ENCODE assay signal across 8 cellular contexts in the genomic region with DNA sequence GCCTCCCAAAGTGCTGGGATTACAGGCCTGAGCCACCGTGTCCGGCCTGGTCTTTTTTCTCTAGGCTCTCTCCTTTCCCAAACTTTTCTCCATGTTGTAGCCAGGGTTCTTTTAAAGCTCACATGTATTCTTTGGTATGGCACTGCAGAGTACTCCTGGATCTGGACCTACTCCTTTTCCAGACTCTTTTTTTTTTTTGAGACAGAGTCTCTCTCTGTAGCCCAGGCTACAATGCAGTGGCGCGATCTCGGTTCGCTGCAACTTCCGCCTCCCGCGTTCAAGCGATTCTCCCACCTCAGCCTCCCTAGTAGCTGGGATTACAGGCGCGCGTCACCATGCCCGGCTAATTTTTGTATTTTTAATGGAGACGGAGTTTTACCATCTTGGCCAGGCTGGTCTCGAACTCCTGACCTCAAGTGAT. TPM values are rescaled to one million over a fixed set of nuclear protein-coding genes. Genes with fewer than 3 reads are reported as not detected.
DNase-seq lines count a peak whose midpoint lies in the region; ATAC-seq and TF ChIP-seq lines count a peak whose summit lies in the region.

No MANE protein-coding gene starts in this region.

- H3K9me3 ChIP-seq in SJSA1 (replicated peaks) (no peaks in the 10 kb centered on the region), esophagus muscularis mucosa (no peaks in the 10 kb centered on the region)

- DNase-seq in GM06990 (ENCODE audit: extremely low read depth, insufficient read length) (peak; percentile 19), SJSA1 (ENCODE audit: low read depth in 1 of 2, low spot score in 2 of 2) (no peak), esophagus muscularis mucosa (ENCODE audit: extremely low spot score) (no peak), progenitor cell of endocrine pancreas (ENCODE audit: low spot score, unreplicated experiment) (no peak), KG1 (lab: John Stamatoyannopoulos, UW) (no peak), C1 segment of cervical spinal cord (lab: John Stamatoyannopoulos, UW) (no peak)

- peak overlapping the region; percentile 94 for H3K4me3 Mint-ChIP-seq in progenitor cell of endocrine pancreas (ENCODE audit: low read depth)

- no peak for TF ChIP-seq POLR2A in esophagus muscularis mucosa (IDR thresholded peaks at IDR 0.05; ENCODE audit: low read depth)

- H3K27ac Mint-ChIP-seq in progenitor cell of endocrine pancreas = peak overlapping the region; percentile 98

- TF ChIP-seq EP300 in esophagus muscularis mucosa (IDR thresholded peaks at IDR 0.05) = no peak

- intact Hi-C loops in esophagus muscularis mucosa (cut with DNase I) = loop anchor here (5.0 kb wide), 2 partner anchors 66 to 81 kb away; no protein-coding TSS in a partner anchor

- WGBS in esophagus muscularis mucosa = 71% methylated on average over 16 of the region's 16 CpGs

- ATAC-seq in HG03520 (IDR thresholded peaks at IDR 0.05; ENCODE audit: unreplicated experiment) (no peak), HG02885 (IDR thresholded peaks at IDR 0.05; ENCODE audit: poor library complexity, unreplicated experiment) (no peak)

- H3K36me3 Mint-ChIP-seq in progenitor cell of endocrine pancreas (ENCODE audit: insufficient read depth) = peaks cover 8% of the 10 kb centered on the region

- H3K27me3 Mint-ChIP-seq in progenitor cell of endocrine pancreas = no peaks in the 10 kb centered on the region

- H3K4me1 ChIP-seq in SJSA1 (replicated peaks) (peaks cover 12% of the 10 kb centered on the region), esophagus muscularis mucosa (peaks cover 15 to 25% (median 21%) of the 10 kb centered on the region in 4 donors)

- peaks cover 16% of the 10 kb centered on the region for H3K4me1 Mint-ChIP-seq in progenitor cell of endocrine pancreas (ENCODE audit: low read depth)

- H3K27me3 ChIP-seq in GM06990 (replicated peaks; ENCODE audit: control insufficient read depth, insufficient read depth, low read length) = no peaks in the 10 kb centered on the region
- H3K27me3 ChIP-seq in SJSA1 (replicated peaks) = no peaks in the 10 kb centered on the region
- H3K27me3 ChIP-seq in esophagus muscularis mucosa = no peaks in the 10 kb centered on the region

- peak overlapping the region; percentile 62 for H3K4me3 ChIP-seq in GM06990 (replicated peaks; ENCODE audit: low read depth, low read length)
- peak overlapping the region; percentile 48 for H3K4me3 ChIP-seq in SJSA1
- peak overlapping the region; percentile 61 to 69 (median 64) for H3K4me3 ChIP-seq in esophagus muscularis mucosa

- no peaks in the 10 kb centered on the region for H3K9me3 Mint-ChIP-seq in progenitor cell of endocrine pancreas (ENCODE audit: low read depth)

- peaks cover 6% of the 10 kb centered on the region for H3K36me3 ChIP-seq in GM06990 (ENCODE audit: control insufficient read depth, insufficient read depth, low read length)
- H3K36me3 ChIP-seq in SJSA1 = peaks cover 24% of the 10 kb centered on the region
- H3K36me3 ChIP-seq in esophagus muscularis mucosa = peaks cover 13 to 27% (median 21%) of the 10 kb centered on the region in 4 donors

- TF ChIP-seq CTCF in GM06990 (IDR thresholded peaks at IDR 0.05; ENCODE audit: insufficient read depth, low read length, poor library complexity, severe bottlenecking) = no peak
- TF ChIP-seq CTCF in esophagus muscularis mucosa (IDR thresholded peaks at IDR 0.05) = no peak
- no peak for TF ChIP-seq CTCF in progenitor cell of endocrine pancreas (IDR thresholded peaks at IDR 0.05; ENCODE audit: unreplicated experiment)

- H3K27ac ChIP-seq in SJSA1 (peak overlapping the region; percentile 79), esophagus muscularis mucosa (replicated peaks in 1 of 4) (peak overlapping the region; percentile 80 to 90 (median 83))

RNA-seq across cellular contexts. Expression of a gene that starts 0.6 kb away (rescaled TPM):
- 12.4 and 15.3 TPM in 2 replicates for total RNA-seq in SJSA1 (2014; rRNA removed; shearing (Covaris generic))
- 10 to 100 TPM in 3 of 4 donors, 1 to 10 TPM in 1; 8.0 to 14.5 (median 12.9) TPM for total RNA-seq in esophagus muscularis mucosa
- 13.2 and 13.3 TPM in 2 replicates for total RNA-seq in progenitor cell of endocrine pancreas

RNA-seq across cellular contexts. Expression of a gene that starts 41.3 kb away (rescaled TPM):
- 9.7 and 13.9 TPM in 2 replicates for total RNA-seq in SJSA1 (2014; rRNA removed; shearing (Covaris generic))
- total RNA-seq in esophagus muscularis mucosa = 10 to 100 TPM; 21.0 to 32.4 (median 27.7) TPM
- total RNA-seq in progenitor cell of endocrine pancreas = 74.6 and 80.6 TPM in 2 replicates
